8 cellular contexts compared by ENCODE assay signal in the genomic region with DNA sequence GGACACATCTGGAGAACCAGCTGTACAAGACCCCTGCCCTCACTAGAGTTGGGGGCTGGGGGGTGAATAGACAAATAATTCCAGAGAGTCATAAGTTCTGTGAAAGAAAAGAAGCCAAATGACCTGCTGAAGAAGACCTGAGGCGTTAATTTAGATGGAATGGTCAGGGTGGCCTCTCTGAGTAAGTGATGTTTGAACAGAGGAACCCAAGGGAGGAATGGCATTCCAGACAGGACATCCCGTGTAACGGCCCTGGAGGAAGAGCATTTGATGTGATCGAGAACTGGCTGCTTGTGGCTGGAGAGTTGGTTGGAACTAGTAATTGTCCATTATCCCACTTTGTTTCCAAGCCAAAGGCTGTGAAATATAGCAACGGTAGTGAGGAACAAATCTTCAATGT. TPM values are rescaled to one million over a fixed set of nuclear protein-coding genes. Genes with fewer than 3 reads are reported as not detected.
DNase-seq lines count a peak whose midpoint lies in the region; ATAC-seq and TF ChIP-seq lines count a peak whose summit lies in the region.

No MANE protein-coding gene starts in this region.

- H3K4me1 ChIP-seq in CD8-positive, alpha-beta T cell (ENCODE audit: insufficient read depth, low read length) = peaks cover 22% of the 10 kb centered on the region
- peaks cover 13% of the 10 kb centered on the region for H3K4me1 ChIP-seq in OCI-LY3 (ENCODE audit: low read length)
- H3K4me1 ChIP-seq in neuronal stem cell (ENCODE audit: control insufficient read depth in 2 of 2, insufficient read depth in 1 of 2, low read depth in 1 of 2, low read length in 2 of 2) = peaks cover 5 to 6% of the 10 kb centered on the region in 2 donors

- no peak for TF ChIP-seq CTCF in CD8-positive, alpha-beta T cell (IDR thresholded peaks at IDR 0.05)
- TF ChIP-seq CTCF in OCI-LY3 (IDR thresholded peaks at IDR 0.05; ENCODE audit: low read depth, low read length) (no peak), endothelial cell (IDR thresholded peaks at IDR 0.05; ENCODE audit: unreplicated experiment) (no peak)

- H3K4me2 ChIP-seq in OCI-LY3 (ENCODE audit: low read length) (peak overlapping the region; percentile 98), neuronal stem cell (ENCODE audit: insufficient read depth, low read length, poor library complexity, severe bottlenecking) (peak overlapping the region; percentile 63)

- H4K91ac ChIP-seq in neuronal stem cell (ENCODE audit: low read depth, low read length, poor library complexity) = no peak overlapping the region

- H3K9me3 Mint-ChIP-seq in CD8-positive, alpha-beta T cell = no peaks in the 10 kb centered on the region
- no peaks in the 10 kb centered on the region for H3K9me3 Mint-ChIP-seq in endothelial cell (ENCODE audit: unreplicated experiment)

- H3K27ac ChIP-seq in CD8-positive, alpha-beta T cell (ENCODE audit: low read depth, low read length) = no peak overlapping the region
- no peak overlapping the region for H3K27ac ChIP-seq in OCI-LY3 (ENCODE audit: low read length)
- peak overlapping the region; percentile 52 for H3K27ac ChIP-seq in neuronal stem cell (replicated peaks; ENCODE audit: low read length)

- H3K14ac ChIP-seq in neuronal stem cell (ENCODE audit: low read length) = no peak overlapping the region

- no peaks in the 10 kb centered on the region for H3K27me3 Mint-ChIP-seq in CD8-positive, alpha-beta T cell (ENCODE audit: low read depth)
- peaks cover 13% of the 10 kb centered on the region for H3K27me3 Mint-ChIP-seq in endothelial cell (ENCODE audit: unreplicated experiment)

- ATAC-seq in CD8-positive, alpha-beta T cell = no peak
- no peak for ATAC-seq in HG03469 (IDR thresholded peaks at IDR 0.05; ENCODE audit: unreplicated experiment)

- no peak overlapping the region for H2BK15ac ChIP-seq in neuronal stem cell (ENCODE audit: low read length)

- peak overlapping the region; percentile 38 for H3K4me3 ChIP-seq in CD8-positive, alpha-beta T cell (ENCODE audit: low read depth, low read length)
- H3K4me3 ChIP-seq in OCI-LY3 (ENCODE audit: low read length) (peak overlapping the region; percentile 92), neuronal stem cell (ENCODE audit: low read length in 2 of 2) (peak overlapping the region; percentile 67 to 79)

- H3K36me3 ChIP-seq in CD8-positive, alpha-beta T cell (ENCODE audit: insufficient read depth, low read length) = peaks cover 3% of the 10 kb centered on the region
- H3K36me3 ChIP-seq in OCI-LY3 (replicated peaks; ENCODE audit: low read depth, low read length) (peaks cover 16% of the 10 kb centered on the region), neuronal stem cell (replicated peaks in 1 of 2; ENCODE audit: control insufficient read depth in 2 of 2, insufficient read depth in 2 of 2, low read length in 2 of 2) (peaks cover 6 to 57% of the 10 kb centered on the region in 2 donors)

- CTCF ChIA-PET in CD8-positive, alpha-beta T cell (lab: Charles Lee) = interaction anchor here (1.4 kb wide), 1 partner anchor 28 kb away, joined by 3 read pairs; no protein-coding TSS in a partner anchor

- H3K9ac ChIP-seq in OCI-LY3 (ENCODE audit: low read length) (peak overlapping the region; percentile 77), neuronal stem cell (ENCODE audit: low read depth, low read length, poor library complexity) (no peak overlapping the region)

- H3K18ac ChIP-seq in neuronal stem cell (ENCODE audit: low read length) = no peak overlapping the region

- H3K79me1 ChIP-seq in neuronal stem cell (ENCODE audit: low read depth, low read length) = peaks cover 4% of the 10 kb centered on the region

- H4K20me1 ChIP-seq in OCI-LY3 (ENCODE audit: insufficient read depth, low read length) = peaks cover 9% of the 10 kb centered on the region; the same call in 1 of the 2 replicates

- no peak overlapping the region for H2AFZ ChIP-seq in OCI-LY3 (ENCODE audit: low read depth, low read length)
- H2AFZ ChIP-seq in neuronal stem cell (ENCODE audit: low read length) = peak overlapping the region; percentile 84

- no peak overlapping the region for H2BK12ac ChIP-seq in neuronal stem cell (ENCODE audit: low read length)

- H3K9me3 ChIP-seq in CD8-positive, alpha-beta T cell (ENCODE audit: low read length) = no peaks in the 10 kb centered on the region
- H3K9me3 ChIP-seq in OCI-LY3 (ENCODE audit: insufficient read depth, low read length) (no peaks in the 10 kb centered on the region), neuronal stem cell (replicated peaks in 1 of 2; ENCODE audit: control insufficient read depth in 2 of 2, insufficient read depth in 1 of 2, low read depth in 1 of 2, low read length in 2 of 2) (no peaks in the 10 kb centered on the region)

- H2BK5ac ChIP-seq in neuronal stem cell (ENCODE audit: low read length) = no peak overlapping the region

- intact Hi-C loops in CD8-positive, alpha-beta T cell (cut with DNase I, micrococcal nuclease) = loop anchor here (2.0 to 10.0 kb wide), 7 partner anchors 258 to 1937 kb away; a partner anchor contains a TSS

- no peak overlapping the region for H2BK120ac ChIP-seq in neuronal stem cell (ENCODE audit: low read depth, low read length)

- peak overlapping the region; percentile 14 for H2AK5ac ChIP-seq in neuronal stem cell (ENCODE audit: low read depth, low read length)

- H3K4me3 Mint-ChIP-seq in CD8-positive, alpha-beta T cell = peak overlapping the region; percentile 99
- H3K4me3 Mint-ChIP-seq in endothelial cell (ENCODE audit: unreplicated experiment) = peak overlapping the region; percentile 91

- no peak overlapping the region for H4K8ac ChIP-seq in neuronal stem cell (ENCODE audit: low read depth, low read length)

- H3K27me3 ChIP-seq in CD8-positive, alpha-beta T cell (ENCODE audit: insufficient read depth, low read length) = no peaks in the 10 kb centered on the region
- H3K27me3 ChIP-seq in OCI-LY3 (ENCODE audit: low read depth, low read length) (no peaks in the 10 kb centered on the region), neuronal stem cell (ENCODE audit: control insufficient read depth in 3 of 3, insufficient read depth in 3 of 3, low read depth in 1 of 3, low read length in 3 of 3) (no peaks in the 10 kb centered on the region)

- H3K36me3 Mint-ChIP-seq in CD8-positive, alpha-beta T cell = peaks cover 30% of the 10 kb centered on the region
- peaks cover 12% of the 10 kb centered on the region for H3K36me3 Mint-ChIP-seq in endothelial cell (ENCODE audit: low read depth, unreplicated experiment)

- no peak for DNase-seq in CD8-positive, alpha-beta T cell
- DNase-seq in endothelial cell (ENCODE audit: low spot score) (peak; percentile 30), neuronal stem cell (ENCODE audit: low spot score) (no peak), NCI-H526 (lab: John Stamatoyannopoulos, UW) (no peak), nucleus accumbens (lab: John Stamatoyannopoulos, UW) (no peak)
- DNase-seq in effector CD4-positive, alpha-beta T cell = no peak

- no peak overlapping the region for H3K4ac ChIP-seq in neuronal stem cell (ENCODE audit: low read length)

- POLR2A ChIA-PET in CD8-positive, alpha-beta T cell (lab: Charles Lee) = interaction anchor here (2.5 kb wide), 1 partner anchor 13 kb away, joined by 11 read pairs; no protein-coding TSS in a partner anchor

- peaks cover 65% of the 10 kb centered on the region for H3K4me1 Mint-ChIP-seq in CD8-positive, alpha-beta T cell (ENCODE audit: low read depth)
- peaks cover 41% of the 10 kb centered on the region for H3K4me1 Mint-ChIP-seq in endothelial cell (ENCODE audit: unreplicated experiment)

- WGBS in neuronal stem cell (ENCODE audit: extremely low coverage in 2 of 2, insufficient read length in 2 of 2, insufficient replicate concordance in 1 of 2), 2 donors = no CpG with 5 or more reads among the region's 5 CpGs

- peaks cover 76% of the 10 kb centered on the region for H3K79me2 ChIP-seq in OCI-LY3 (ENCODE audit: low read length)

- peak overlapping the region; percentile 100 for H3K27ac Mint-ChIP-seq in CD8-positive, alpha-beta T cell
- peak overlapping the region; percentile 100 for H3K27ac Mint-ChIP-seq in endothelial cell (ENCODE audit: unreplicated experiment)

- H3K23ac ChIP-seq in neuronal stem cell (ENCODE audit: low read depth, low read length, poor library complexity) = no peak overlapping the region

RNA-seq across cellular contexts. Expression of a gene that starts 1.7 kb away (rescaled TPM):
- 10 to 100 TPM; 29.9 to 36.8 TPM for total RNA-seq in CD8-positive, alpha-beta T cell
- total RNA-seq in endothelial cell (ENCODE audit: unreplicated experiment) = 49.1 TPM
- 21.0 TPM for polyA plus RNA-seq in neuronal stem cell (2013, experiment 1 of 2)
- polyA plus RNA-seq in neuronal stem cell (2013, experiment 2 of 2) = 22.1 TPM

Comparison
In these comparisons a context has a peak if more than half of its experiments do, and no peak if none do; other contexts are left out.
1. H3K4me3 ChIP-seq: peak in every context shown above with its lines; median percentile 92 in OCI-LY3; 73 in neuronal stem cell; 38 in CD8-positive, alpha-beta T cell.